In the genomic region with DNA sequence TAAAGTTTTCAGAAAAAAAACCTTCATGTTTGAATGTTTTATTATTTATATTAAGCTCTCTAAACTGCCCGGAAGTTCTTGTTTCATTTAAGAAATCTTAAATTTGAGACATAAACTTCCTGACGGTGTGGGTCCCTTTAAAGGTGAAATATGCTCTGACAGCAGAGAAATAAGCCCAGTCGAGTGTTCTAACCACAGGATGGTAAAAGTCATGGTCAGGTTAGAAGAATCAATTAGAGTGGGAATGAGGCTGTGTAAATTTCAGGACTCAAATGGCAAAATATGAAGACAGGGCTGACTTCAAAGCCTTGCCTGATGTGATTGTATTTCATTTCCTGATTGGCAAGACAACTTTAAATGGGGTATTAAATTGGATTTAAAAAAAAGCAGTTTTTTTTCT, we compare ENCODE assay signal across 21 cellular contexts.
DNase-seq lines count a peak whose midpoint lies in the region; ATAC-seq and TF ChIP-seq lines count a peak whose summit lies in the region.
"Had no signal": no experiment of that assay in that cellular context is flagged by ENCODE, and none has a peak within 500 bp of the region (broad histone marks: within the 10 kb centered on the region; RNA-seq: fewer than 3 reads in every experiment).

No MANE protein-coding gene starts in this region.

- no peak overlapping the region for H3K4me3 ChIP-seq in right atrium auricular region
- H3K4me3 ChIP-seq in right cardiac atrium (ENCODE audit: low read length), result no peak overlapping the region
- no peak overlapping the region for H3K4me3 ChIP-seq in esophagus muscularis mucosa
- H3K4me3 ChIP-seq: neural progenitor cell, uterus had no signal

- no peaks in the 10 kb centered on the region for H3K27me3 Mint-ChIP-seq in progenitor cell of endocrine pancreas
- H3K27me3 Mint-ChIP-seq: activated CD4-positive, alpha-beta T cell treated with anti-CD3 and anti-CD28 coated beads, Interleukin-2, amount 10 ng/mL, durations not matched to agents 24 days and 14 days; activated naive CD8-positive, alpha-beta T cell treated with anti-CD3 and anti-CD28 coated beads, Interleukin-2, amount 50 U/mL, for 24 hours had no signal

- H3K4me1 ChIP-seq in right atrium auricular region (no peaks in the 10 kb centered on the region), right cardiac atrium (ENCODE audit: control insufficient read depth, insufficient read depth, low read length) (no peaks in the 10 kb centered on the region), esophagus muscularis mucosa (peaks cover 0 to 13% (median 11%) of the 10 kb centered on the region in 4 donors)
- H3K4me1 ChIP-seq: neural progenitor cell, uterus had no signal

- no peak for DNase-seq in right atrium auricular region (ENCODE audit: low spot score)
- DNase-seq in right cardiac atrium, result no peak
- no peak for DNase-seq in esophagus muscularis mucosa (ENCODE audit: extremely low spot score)
- DNase-seq in progenitor cell of endocrine pancreas (ENCODE audit: low spot score, unreplicated experiment), result no peak
- no peak for DNase-seq in glomerular visceral epithelial cell (ENCODE audit: extremely low spot score)
- DNase-seq in RKO (ENCODE audit: low spot score), result no peak
- DNase-seq in activated CD4-positive, alpha-beta T cell treated with anti-CD3 and anti-CD28 coated beads for 4 hours, result no peak
- DNase-seq: activated CD4-positive, alpha-beta T cell treated with anti-CD3 and anti-CD28 coated beads, Interleukin-2, amount 10 ng/mL, durations not matched to agents 24 days and 14 days; activated naive CD8-positive, alpha-beta T cell treated with anti-CD3 and anti-CD28 coated beads, Interleukin-2, amount 50 U/mL, for 24 hours; dermis blood vessel endothelial cell; IMR-90; NCI-H1417 treated with DMSO at 0.1 percent for 48 hours; NCI-H524 treated with DMSO at 0.1 percent for 48 hours; OCI-M1; SIG-M5; stimulated activated CD4-positive, alpha-beta T cell treated with anti-CD3 and anti-CD28 coated beads, Interleukin-12 subunit alpha, Interleukin-12 subunit beta, amount 100 ng/mL, for 4 hours; T-helper 1 cell had no signal

- H3K9me3 ChIP-seq in right atrium auricular region (no peaks in the 10 kb centered on the region), right cardiac atrium (ENCODE audit: control insufficient read depth, low read length) (no peaks in the 10 kb centered on the region), esophagus muscularis mucosa (no peaks in the 10 kb centered on the region)
- H3K9me3 ChIP-seq: uterus had no signal

- no peak for TF ChIP-seq CTCF in right atrium auricular region (IDR thresholded peaks at IDR 0.05)
- TF ChIP-seq CTCF in esophagus muscularis mucosa (IDR thresholded peaks at IDR 0.05), result no peak
- TF ChIP-seq CTCF in progenitor cell of endocrine pancreas (IDR thresholded peaks at IDR 0.05; ENCODE audit: unreplicated experiment), result no peak

- intact Hi-C loops in right cardiac atrium (cut with DNase I) (no loop called here), esophagus muscularis mucosa (cut with DNase I) (no loop called here)

- H3K27me3 ChIP-seq in right atrium auricular region (no peaks in the 10 kb centered on the region), right cardiac atrium (ENCODE audit: control insufficient read depth, insufficient read depth) (no peaks in the 10 kb centered on the region), esophagus muscularis mucosa (no peaks in the 10 kb centered on the region)
- H3K27me3 ChIP-seq: neural progenitor cell, uterus had no signal

- H3K27ac ChIP-seq in right atrium auricular region (peak overlapping the region; percentile 38 to 56), right cardiac atrium (ENCODE audit: low read length) (no peak overlapping the region), esophagus muscularis mucosa (replicated peaks in 1 of 4) (peak overlapping the region in 3 of 4 donors; percentile 8 to 32 (median 30))
- H3K27ac ChIP-seq: neural progenitor cell, uterus had no signal

- H3K36me3 Mint-ChIP-seq in progenitor cell of endocrine pancreas (ENCODE audit: insufficient read depth), result no peaks in the 10 kb centered on the region
- H3K36me3 Mint-ChIP-seq: CD14-positive monocyte, neural progenitor cell had no signal

- H3K4me1 Mint-ChIP-seq in progenitor cell of endocrine pancreas (ENCODE audit: low read depth), result no peaks in the 10 kb centered on the region
- H3K4me1 Mint-ChIP-seq: activated CD4-positive, alpha-beta T cell treated with anti-CD3 and anti-CD28 coated beads, Interleukin-2, amount 10 ng/mL, durations not matched to agents 24 days and 14 days; activated naive CD8-positive, alpha-beta T cell treated with anti-CD3 and anti-CD28 coated beads, Interleukin-2, amount 50 U/mL, for 24 hours; CD14-positive monocyte had no signal

- TF ChIP-seq EP300 in esophagus muscularis mucosa (IDR thresholded peaks at IDR 0.05), result no peak

- H3K36me3 ChIP-seq in right atrium auricular region (no peaks in the 10 kb centered on the region), esophagus muscularis mucosa (no peaks in the 10 kb centered on the region)
- H3K36me3 ChIP-seq: neural progenitor cell, uterus had no signal

- H3K4me3 Mint-ChIP-seq in progenitor cell of endocrine pancreas (ENCODE audit: low read depth), result no peak overlapping the region
- H3K4me3 Mint-ChIP-seq: activated CD4-positive, alpha-beta T cell treated with anti-CD3 and anti-CD28 coated beads, Interleukin-2, amount 10 ng/mL, durations not matched to agents 24 days and 14 days; activated naive CD8-positive, alpha-beta T cell treated with anti-CD3 and anti-CD28 coated beads, Interleukin-2, amount 50 U/mL, for 24 hours; CD14-positive monocyte; neural progenitor cell had no signal

- no peaks in the 10 kb centered on the region for H3K9me3 Mint-ChIP-seq in progenitor cell of endocrine pancreas (ENCODE audit: low read depth)
- H3K9me3 Mint-ChIP-seq: activated CD4-positive, alpha-beta T cell treated with anti-CD3 and anti-CD28 coated beads, Interleukin-2, amount 10 ng/mL, durations not matched to agents 24 days and 14 days; activated naive CD8-positive, alpha-beta T cell treated with anti-CD3 and anti-CD28 coated beads, Interleukin-2, amount 50 U/mL, for 24 hours; CD14-positive monocyte; neural progenitor cell had no signal

- ATAC-seq in right cardiac atrium (no peak), HG03442 (IDR thresholded peaks at IDR 0.05; ENCODE audit: unreplicated experiment) (no peak)
- ATAC-seq: activated naive CD8-positive, alpha-beta T cell treated with anti-CD3 and anti-CD28 coated beads, Interleukin-2, amount 50 U/mL, for 24 hours had no signal

- peak overlapping the region; percentile 50 for H3K27ac Mint-ChIP-seq in progenitor cell of endocrine pancreas
- H3K27ac Mint-ChIP-seq: activated CD4-positive, alpha-beta T cell treated with anti-CD3 and anti-CD28 coated beads, Interleukin-2, amount 10 ng/mL, durations not matched to agents 24 days and 14 days; activated naive CD8-positive, alpha-beta T cell treated with anti-CD3 and anti-CD28 coated beads, Interleukin-2, amount 50 U/mL, for 24 hours; CD14-positive monocyte; neural progenitor cell had no signal

- no peak for TF ChIP-seq POLR2A in esophagus muscularis mucosa (IDR thresholded peaks at IDR 0.05; ENCODE audit: low read depth)

- 52% methylated on average over 3 of the region's 3 CpGs for WGBS in right cardiac atrium
- 43% methylated on average over 3 of the region's 3 CpGs for WGBS in esophagus muscularis mucosa
